8 cellular contexts compared by ENCODE assay signal in the genomic region with DNA sequence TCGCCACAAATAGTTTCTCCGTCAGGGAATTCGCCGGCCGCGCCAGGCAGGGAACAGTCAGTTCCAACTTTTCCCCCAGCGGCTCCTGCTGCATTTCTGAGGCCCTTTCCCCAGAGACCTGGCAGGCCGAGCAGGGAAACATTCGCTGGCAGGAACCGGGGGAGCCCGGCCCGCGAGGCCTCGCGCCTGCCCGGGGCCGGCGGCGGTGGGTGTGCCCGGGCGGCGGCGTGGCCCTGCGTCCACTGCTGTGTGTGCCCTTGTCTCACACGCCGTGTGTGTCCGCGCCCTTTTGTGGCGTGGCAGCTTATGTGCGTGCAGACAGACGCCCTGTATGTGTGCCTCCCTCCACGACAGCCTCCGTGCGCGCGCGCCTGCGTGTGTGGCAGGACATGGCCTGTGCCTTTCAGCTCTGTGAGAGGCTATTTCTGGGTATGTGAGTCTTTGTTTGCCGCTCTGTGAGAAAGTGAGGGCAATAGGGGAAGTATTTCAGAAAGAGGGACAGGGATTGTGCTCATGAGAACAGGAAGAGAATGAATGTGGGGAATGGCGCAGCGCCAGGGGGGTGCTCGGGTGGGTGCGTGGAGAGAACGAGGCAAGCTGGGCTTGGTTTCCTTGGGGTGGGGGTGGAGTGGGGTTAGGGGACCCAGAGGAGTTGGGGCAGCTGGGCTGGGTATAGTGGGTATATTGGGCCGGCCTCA. TPM values are rescaled to one million over a fixed set of nuclear protein-coding genes. Genes with fewer than 3 reads are reported as not detected.
DNase-seq lines count a peak whose midpoint lies in the region; ATAC-seq and TF ChIP-seq lines count a peak whose summit lies in the region.

No MANE protein-coding gene starts in this region.

- POLR2A ChIA-PET in activated CD4-positive, alpha-beta T cell treated with anti-CD3 and anti-CD28 coated beads, Interleukin-2, amount 10 ng/mL, durations not matched to agents 7 days and 5 days (lab: Charles Lee), result no interaction called here

- no peak overlapping the region for H3K27ac Mint-ChIP-seq in activated CD4-positive, alpha-beta T cell treated with anti-CD3 and anti-CD28 coated beads, Interleukin-2, amount 10 ng/mL, durations not matched to agents 7 days and 5 days

- CTCF ChIA-PET in activated CD4-positive, alpha-beta T cell treated with anti-CD3 and anti-CD28 coated beads, Interleukin-2, amount 10 ng/mL, durations not matched to agents 7 days and 5 days (lab: Charles Lee), result no interaction called here

- H3K9ac ChIP-seq in BLaER1, result peak overlapping the region; percentile 59; the same call in 1 of the 2 replicates

- peaks cover 73% of the 10 kb centered on the region for H3K27me3 Mint-ChIP-seq in activated CD4-positive, alpha-beta T cell treated with anti-CD3 and anti-CD28 coated beads, Interleukin-2, amount 10 ng/mL, durations not matched to agents 7 days and 5 days

- TF ChIP-seq POLR2A in erythroblast (IDR thresholded peaks at IDR 0.05; ENCODE audit: low read length), result no peak

- peak overlapping the region; percentile 94 for H3K4me2 ChIP-seq in BLaER1

- H3K36me3 ChIP-seq in BLaER1 (no peaks in the 10 kb centered on the region), mucosa of descending colon (ENCODE audit: low read depth) (no peaks in the 10 kb centered on the region), tibial artery (no peaks in the 10 kb centered on the region)

- intact Hi-C loops in mucosa of descending colon (cut with DNase I, micrococcal nuclease), result no loop called here
- intact Hi-C loops in tibial artery (cut with DNase I; ENCODE audit: low total_unique reads), result loop anchor here (5.0 kb wide), 2 partner anchors 53 to 93 kb away; partner anchors contain the start of gene NUB1

- peak overlapping the region; percentile 24 for H3K4me3 Mint-ChIP-seq in activated CD4-positive, alpha-beta T cell treated with anti-CD3 and anti-CD28 coated beads, Interleukin-2, amount 10 ng/mL, durations not matched to agents 7 days and 5 days

- H3K27me3 ChIP-seq in BLaER1, result peaks cover 100% of the 10 kb centered on the region
- no peaks in the 10 kb centered on the region for H3K27me3 ChIP-seq in tibial artery

- H3K9me3 Mint-ChIP-seq in activated CD4-positive, alpha-beta T cell treated with anti-CD3 and anti-CD28 coated beads, Interleukin-2, amount 10 ng/mL, durations not matched to agents 7 days and 5 days, result no peaks in the 10 kb centered on the region

- H4K20me1 ChIP-seq in BLaER1, result peaks cover 90% of the 10 kb centered on the region

- H3K4me1 Mint-ChIP-seq in activated CD4-positive, alpha-beta T cell treated with anti-CD3 and anti-CD28 coated beads, Interleukin-2, amount 10 ng/mL, durations not matched to agents 7 days and 5 days, result peaks cover 32% of the 10 kb centered on the region

- H3K36me3 Mint-ChIP-seq in activated CD4-positive, alpha-beta T cell treated with anti-CD3 and anti-CD28 coated beads, Interleukin-2, amount 10 ng/mL, durations not matched to agents 7 days and 5 days (ENCODE audit: low read depth), result no peaks in the 10 kb centered on the region

- DNase-seq in HK-2 (ENCODE audit: unreplicated experiment), result peak; percentile 67
- DNase-seq in activated CD4-positive, alpha-beta T cell treated with anti-CD3 and anti-CD28 coated beads, Interleukin-2, amount 10 ng/mL, durations not matched to agents 7 days and 5 days, result peak; percentile 26
- peak; percentile 25 to 38 for DNase-seq in erythroblast (lab: John Stamatoyannopoulos, UW)
- peak; percentile 56 to 75 (median 71) for DNase-seq in mucosa of descending colon
- DNase-seq in tibial artery, result peak; percentile 72 to 92
- DNase-seq in cerebellar nuclear complex (lab: John Stamatoyannopoulos, UW), result no peak

- H3K4me3 ChIP-seq in BLaER1 (peak overlapping the region; percentile 66), mucosa of descending colon (no peak overlapping the region), tibial artery (peak overlapping the region; percentile 71 to 73)

- H3K9me3 ChIP-seq in BLaER1 (no peaks in the 10 kb centered on the region), mucosa of descending colon (no peaks in the 10 kb centered on the region), tibial artery (no peaks in the 10 kb centered on the region)

- ATAC-seq in mucosa of descending colon, result peak; percentile 56
- no peak for ATAC-seq in HG03135 (IDR thresholded peaks at IDR 0.05; ENCODE audit: unreplicated experiment)

- H3K27ac ChIP-seq in BLaER1 (no peak overlapping the region), tibial artery (peak overlapping the region; percentile 95 to 98)

- TF ChIP-seq CTCF in mucosa of descending colon (IDR thresholded peaks at IDR 0.05) (no peak), tibial artery (IDR thresholded peaks at IDR 0.05) (no peak)

- peaks cover 57% of the 10 kb centered on the region for H3K4me1 ChIP-seq in BLaER1
- H3K4me1 ChIP-seq in mucosa of descending colon (ENCODE audit: low read depth), result peaks cover 27% of the 10 kb centered on the region
- peaks cover 6 to 78% (median 72%) of the 10 kb centered on the region in 4 donors for H3K4me1 ChIP-seq in tibial artery

RNA-seq across cellular contexts. Expression of gene SMARCD3, which starts 0.7 kb away (rescaled TPM):
- 1 to 10 TPM; 2.0 to 2.5 TPM for total RNA-seq in activated CD4-positive, alpha-beta T cell treated with anti-CD3 and anti-CD28 coated beads, Interleukin-2, amount 10 ng/mL, durations not matched to agents 7 days and 5 days
- total RNA-seq in mucosa of descending colon, result 10 to 100 TPM in 2 of 3 donors, 1 to 10 TPM in 1; 5.1 to 44.3 (median 10.0) TPM

RNA-seq across cellular contexts. Expression of gene CHPF2, which starts 16.9 kb away (rescaled TPM):
- 10 to 100 TPM; 40.7 to 42.3 TPM for total RNA-seq in activated CD4-positive, alpha-beta T cell treated with anti-CD3 and anti-CD28 coated beads, Interleukin-2, amount 10 ng/mL, durations not matched to agents 7 days and 5 days
- total RNA-seq in mucosa of descending colon, result 10 to 100 TPM; 38.3 to 52.2 (median 41.5) TPM

RNA-seq across cellular contexts. Expression of gene ABCF2, which starts 22.2 kb away (rescaled TPM):
- total RNA-seq in activated CD4-positive, alpha-beta T cell treated with anti-CD3 and anti-CD28 coated beads, Interleukin-2, amount 10 ng/mL, durations not matched to agents 7 days and 5 days, result 10 to 100 TPM; 31.7 to 34.3 TPM
- 10 to 100 TPM; 27.0 to 36.4 (median 28.4) TPM for total RNA-seq in mucosa of descending colon

RNA-seq across cellular contexts. Expression of gene H2BK1, which starts 38.9 kb away (rescaled TPM):
- not detected for total RNA-seq in activated CD4-positive, alpha-beta T cell treated with anti-CD3 and anti-CD28 coated beads, Interleukin-2, amount 10 ng/mL, durations not matched to agents 7 days and 5 days
- total RNA-seq in mucosa of descending colon, result not detected

Comparison
In these comparisons a context has a peak if more than half of its experiments do, and no peak if none do; other contexts are left out.
1. DNase-seq: peak in HK-2 (single experiment), activated CD4-positive, alpha-beta T cell treated with anti-CD3 and anti-CD28 coated beads, Interleukin-2, amount 10 ng/mL, durations not matched to agents 7 days and 5 days (single experiment), erythroblast (2 of 2), mucosa of descending colon (3 of 3) and tibial artery (2 of 2); none in cerebellar nuclear complex (0 of 2).